ENCODE assay signal across 1 cellular context in genomic region chr2:47119001-47119400, GRCh38.
TF ChIP-seq lines count a peak whose summit lies in the region.

No MANE protein-coding gene starts in this region.

TF ChIP-seq in HepG2, 621 proteins besides CTCF, POLR2A, EP300 and RAD21:
- no peak for TF ChIP-seq ZNF883 (CRISPR knock-in tag; IDR thresholded peaks at IDR 0.05; ENCODE audit: not compliant biosample characterization)
- TF ChIP-seq CREM (IDR thresholded peaks at IDR 0.05) = no peak
- no peak for TF ChIP-seq CREM (CRISPR knock-in tag; IDR thresholded peaks at IDR 0.05)
- no peak for TF ChIP-seq HOXA5 (CRISPR knock-in tag; IDR thresholded peaks at IDR 0.05)
- no peak for TF ChIP-seq ETV5 (CRISPR knock-in tag; IDR thresholded peaks at IDR 0.05; ENCODE audit: borderline replicate concordance)
- no peak for TF ChIP-seq SRY (CRISPR knock-in tag; IDR thresholded peaks at IDR 0.05)
- no peak for TF ChIP-seq MBNL3 (CRISPR knock-in tag; conservative IDR thresholded peaks at IDR 0.05)
- no peak for TF ChIP-seq ZNF282 (IDR thresholded peaks at IDR 0.05; ENCODE audit: partially characterized antibody)
- no peak for TF ChIP-seq SNAI1 (CRISPR knock-in tag; IDR thresholded peaks at IDR 0.05; ENCODE audit: borderline replicate concordance)
- TF ChIP-seq ZNF264 (CRISPR knock-in tag; IDR thresholded peaks at IDR 0.05) = no peak
- TF ChIP-seq SAFB2 (CRISPR knock-in tag; IDR thresholded peaks at IDR 0.05; ENCODE audit: borderline replicate concordance, low read depth) = no peak
- TF ChIP-seq ZNF251 (CRISPR knock-in tag; IDR thresholded peaks at IDR 0.05) = no peak
